In the genomic region with DNA sequence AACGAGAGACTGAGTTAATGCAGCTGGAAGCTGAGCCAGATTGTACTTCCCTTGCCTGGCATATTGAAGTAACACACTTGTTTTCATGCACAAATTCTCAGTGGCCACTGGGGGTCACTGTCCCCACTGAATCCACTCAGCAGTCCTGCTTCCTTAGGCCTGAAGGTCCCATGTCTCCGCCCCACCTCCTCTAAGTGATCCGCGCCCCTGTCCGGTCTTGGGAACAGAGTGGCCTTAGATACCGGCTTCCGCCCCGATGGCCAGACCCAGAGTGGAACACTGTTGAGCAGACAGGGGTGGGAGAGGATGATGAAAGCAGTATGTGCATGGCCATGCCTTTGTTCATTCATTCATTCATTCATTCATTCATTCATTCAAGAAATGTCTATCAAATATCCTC, we compare ENCODE assay signal across 8 cellular contexts. TPM values are rescaled to one million over a fixed set of nuclear protein-coding genes. Genes with fewer than 3 reads are reported as not detected.
DNase-seq lines count a peak whose midpoint lies in the region; ATAC-seq and TF ChIP-seq lines count a peak whose summit lies in the region.

No MANE protein-coding gene starts in this region.

- DNase-seq in GM03348 (ENCODE audit: low spot score) = peak; percentile 91
- DNase-seq in HuH-7.5 (ENCODE audit: low spot score) = peak; percentile 61
- DNase-seq in PC-9 = peak; percentile 66 to 70
- peak; percentile 67 for DNase-seq in germinal center (ENCODE audit: low spot score)
- DNase-seq in occipital lobe (lab: John Stamatoyannopoulos, UW) = peak; percentile 20
- no peak for DNase-seq in vagina (ENCODE audit: extremely low spot score in 2 of 2)

- peak; percentile 81 for TF ChIP-seq CTCF in PC-9 (conservative IDR thresholded peaks at IDR 0.05)
- TF ChIP-seq CTCF in vagina (IDR thresholded peaks at IDR 0.05) = peak in 2 of 3 experiments; percentile 41 to 61

- H3K27me3 Mint-ChIP-seq in activated T-helper 17 cell treated with anti-CD3 and anti-CD28 coated beads, Interleukin-2, amount 50 U/mL, for 72 hours = no peaks in the 10 kb centered on the region

- no peaks in the 10 kb centered on the region for H3K27me3 ChIP-seq in PC-9 (ENCODE audit: insufficient read depth, low read depth)
- no peaks in the 10 kb centered on the region for H3K27me3 ChIP-seq in vagina

- intact Hi-C loops in PC-9 (cut with micrococcal nuclease; ENCODE audit: unreplicated experiment) = loop anchor here (1.0 to 5.0 kb wide), 2 partner anchors 82 to 507 kb away; no protein-coding TSS in a partner anchor
- intact Hi-C loops in vagina (cut with DNase I) = no loop called here

- CTCF ChIA-PET in PC-9 (lab: Charles Lee) = no interaction called here

- no peaks in the 10 kb centered on the region for H3F3A ChIP-seq in PC-9 (ENCODE audit: insufficient read depth, low read depth)

- peaks cover 34% of the 10 kb centered on the region for H3K36me3 Mint-ChIP-seq in activated T-helper 17 cell treated with anti-CD3 and anti-CD28 coated beads, Interleukin-2, amount 50 U/mL, for 72 hours (ENCODE audit: low read depth)

- H3K9me3 ChIP-seq in PC-9 (ENCODE audit: insufficient read depth, low read depth) (no peaks in the 10 kb centered on the region), vagina (no peaks in the 10 kb centered on the region)

- H3K27ac ChIP-seq in PC-9 = no peak overlapping the region
- no peak overlapping the region for H3K27ac ChIP-seq in vagina

- H3K36me3 ChIP-seq in PC-9 (ENCODE audit: low read depth) (no peaks in the 10 kb centered on the region), vagina (no peaks in the 10 kb centered on the region)

- H3K9me3 Mint-ChIP-seq in activated T-helper 17 cell treated with anti-CD3 and anti-CD28 coated beads, Interleukin-2, amount 50 U/mL, for 72 hours = no peaks in the 10 kb centered on the region

- H3K4me1 Mint-ChIP-seq in activated T-helper 17 cell treated with anti-CD3 and anti-CD28 coated beads, Interleukin-2, amount 50 U/mL, for 72 hours = no peaks in the 10 kb centered on the region

- peak; percentile 69 for ATAC-seq in activated T-helper 17 cell treated with anti-CD3 and anti-CD28 coated beads, Interleukin-2, amount 50 U/mL, for 72 hours (replicated peaks)
- ATAC-seq in HG02884 (IDR thresholded peaks at IDR 0.05; ENCODE audit: unreplicated experiment) = no peak

- no peak overlapping the region for H3K4me2 ChIP-seq in PC-9

- H4K20me1 ChIP-seq in PC-9 (ENCODE audit: insufficient read depth) = no peaks in the 10 kb centered on the region

- no TSS peak for BruUV-seq in PC-9 (replicated peaks; lab: Mats Ljungman, UMichigan)

- H3K27ac Mint-ChIP-seq in activated T-helper 17 cell treated with anti-CD3 and anti-CD28 coated beads, Interleukin-2, amount 50 U/mL, for 72 hours = no peak overlapping the region

- no peaks in the 10 kb centered on the region for H3K9me2 ChIP-seq in PC-9 (ENCODE audit: insufficient read depth)

- no peaks in the 10 kb centered on the region for H3K4me1 ChIP-seq in PC-9 (replicated peaks; ENCODE audit: insufficient read depth)
- H3K4me1 ChIP-seq in vagina = no peaks in the 10 kb centered on the region

- no peak for TF ChIP-seq POLR2A in vagina (IDR thresholded peaks at IDR 0.05)

- no peak overlapping the region for H3K4me3 Mint-ChIP-seq in activated T-helper 17 cell treated with anti-CD3 and anti-CD28 coated beads, Interleukin-2, amount 50 U/mL, for 72 hours

- no peaks in the 10 kb centered on the region for H3K79me2 ChIP-seq in PC-9 (ENCODE audit: low read depth)

- no peak overlapping the region for H3K4me3 ChIP-seq in PC-9
- H3K4me3 ChIP-seq in vagina = no peak overlapping the region

- POLR2A ChIA-PET in PC-9 (lab: Charles Lee; ENCODE audit: unreplicated experiment) = no interaction called here

- H2AFZ ChIP-seq in PC-9 = no peak overlapping the region

RNA-seq across cellular contexts. Expression of gene CHAF1B, which starts 34.8 kb away (rescaled TPM):
- 12.9 and 14.1 TPM in 2 replicates for total RNA-seq in PC-9 (2021)
- total RNA-seq in activated T-helper 17 cell treated with anti-CD3 and anti-CD28 coated beads, Interleukin-2, amount 50 U/mL, for 72 hours = 10 to 100 TPM; 23.3 to 30.3 TPM
- 1.6 TPM for total RNA-seq in occipital lobe
- total RNA-seq in vagina = 1.7 TPM

RNA-seq across cellular contexts. Expression of gene CLDN14, which starts 59.9 kb away (rescaled TPM):
- not detected in 2 replicates for total RNA-seq in PC-9 (2021)
- total RNA-seq in activated T-helper 17 cell treated with anti-CD3 and anti-CD28 coated beads, Interleukin-2, amount 50 U/mL, for 72 hours = under 1 TPM in 1 of 2 donors, not detected in 1; 0.69 TPM
- not detected for total RNA-seq in occipital lobe
- not detected for total RNA-seq in vagina

Comparison
In these comparisons a context has a peak if more than half of its experiments do, and no peak if none do; other contexts are left out.
1. DNase-seq: peak in GM03348 (single experiment), HuH-7.5 (single experiment), PC-9 (2 of 2), germinal center (single experiment) and occipital lobe (single experiment); none in vagina (0 of 2).